ENCODE assay signal across 23 cellular contexts in the genomic region with DNA sequence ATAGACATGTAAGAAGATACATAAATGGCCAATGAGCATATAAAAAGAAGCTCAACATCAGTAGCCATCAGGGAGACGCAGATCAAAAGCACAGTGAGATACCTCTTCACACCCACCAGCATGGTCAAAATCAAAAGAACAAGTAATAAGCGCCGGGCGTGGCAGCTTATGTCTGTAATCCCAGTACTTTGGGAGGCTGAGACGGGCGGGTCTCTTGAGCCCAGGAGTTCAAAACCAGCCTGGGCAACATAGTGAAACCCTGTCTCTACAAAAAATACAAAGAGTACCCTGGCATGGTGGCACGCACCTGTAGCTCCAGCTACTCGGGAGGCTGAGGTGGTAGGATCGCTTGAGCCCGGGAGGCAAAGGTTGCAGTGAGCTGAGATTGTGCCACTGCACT. TPM values are rescaled to one million over a fixed set of nuclear protein-coding genes. Genes with fewer than 3 reads are reported as not detected.
DNase-seq lines count a peak whose midpoint lies in the region; ATAC-seq and TF ChIP-seq lines count a peak whose summit lies in the region.
"Had no signal": no experiment of that assay in that cellular context is flagged by ENCODE, and none has a peak within 500 bp of the region (broad histone marks: within the 10 kb centered on the region; RNA-seq: fewer than 3 reads in every experiment).

No MANE protein-coding gene starts in this region.

- peaks cover 11% of the 10 kb centered on the region for H3K4me1 Mint-ChIP-seq in chondrocyte (ENCODE audit: low read depth)
- H3K4me1 Mint-ChIP-seq in endodermal cell = no peaks in the 10 kb centered on the region
- peaks cover 24% of the 10 kb centered on the region for H3K4me1 Mint-ChIP-seq in type B pancreatic cell (ENCODE audit: unreplicated experiment)
- peaks cover 30% of the 10 kb centered on the region for H3K4me1 Mint-ChIP-seq in mesothelial cell of epicardium
- H3K4me1 Mint-ChIP-seq: CD4-positive, alpha-beta memory T cell had no signal

- intact Hi-C loops in posterior vena cava (cut with DNase I) = loop anchor here in 1 of 2 donors (5.0 kb wide), 1 partner anchor 42 kb away; no protein-coding TSS in a partner anchor

- no peaks in the 10 kb centered on the region for H3K27me3 ChIP-seq in endodermal cell (ENCODE audit: control insufficient read depth, insufficient read depth, low read length, poor library complexity, severe bottlenecking)

- no peaks in the 10 kb centered on the region for H3K36me3 ChIP-seq in endodermal cell (ENCODE audit: control insufficient read depth, insufficient read depth, low read length)
- H3K36me3 ChIP-seq: HAP-1 had no signal

- H3K4me3 Mint-ChIP-seq in chondrocyte (ENCODE audit: unreplicated experiment) (no peak overlapping the region), endodermal cell (no peak overlapping the region), type B pancreatic cell (no peak overlapping the region), mesothelial cell of epicardium (no peak overlapping the region)
- H3K4me3 Mint-ChIP-seq: CD4-positive, alpha-beta memory T cell; HFFc6 had no signal

- H3K4me1 ChIP-seq in endodermal cell (ENCODE audit: control insufficient read depth, insufficient read depth, low read length) = no peaks in the 10 kb centered on the region
- H3K4me1 ChIP-seq: A549, HAP-1 had no signal

- TF ChIP-seq CTCF in chondrocyte (IDR thresholded peaks at IDR 0.05) = no peak
- no peak for TF ChIP-seq CTCF in endodermal cell (conservative IDR thresholded peaks at IDR 0.05)
- no peak for TF ChIP-seq CTCF in type B pancreatic cell (conservative IDR thresholded peaks at IDR 0.05)
- TF ChIP-seq CTCF in mesothelial cell of epicardium (IDR thresholded peaks at IDR 0.05; ENCODE audit: unreplicated experiment) = no peak

- H3K27ac Mint-ChIP-seq in chondrocyte (ENCODE audit: unreplicated experiment) (no peak overlapping the region), endodermal cell (no peak overlapping the region), type B pancreatic cell (no peak overlapping the region), mesothelial cell of epicardium (no peak overlapping the region)
- H3K27ac Mint-ChIP-seq: CD4-positive, alpha-beta memory T cell; HFFc6 had no signal

- H3K9me3 Mint-ChIP-seq in chondrocyte (ENCODE audit: low read depth) (no peaks in the 10 kb centered on the region), endodermal cell (no peaks in the 10 kb centered on the region), type B pancreatic cell (no peaks in the 10 kb centered on the region), mesothelial cell of epicardium (no peaks in the 10 kb centered on the region)
- H3K9me3 Mint-ChIP-seq: HFFc6 had no signal

- no peaks in the 10 kb centered on the region for H3K36me3 Mint-ChIP-seq in chondrocyte (ENCODE audit: low read depth)
- H3K36me3 Mint-ChIP-seq in endodermal cell (ENCODE audit: low read depth) = no peaks in the 10 kb centered on the region
- no peaks in the 10 kb centered on the region for H3K36me3 Mint-ChIP-seq in type B pancreatic cell
- H3K36me3 Mint-ChIP-seq in mesothelial cell of epicardium = no peaks in the 10 kb centered on the region
- H3K36me3 Mint-ChIP-seq: CD4-positive, alpha-beta memory T cell had no signal

- no peaks in the 10 kb centered on the region for H3K9me3 ChIP-seq in endodermal cell (ENCODE audit: control insufficient read depth, low read length)
- H3K9me3 ChIP-seq: A549, HAP-1 had no signal

- no peak overlapping the region for H3K27ac ChIP-seq in endodermal cell (ENCODE audit: low read depth, low read length)
- H3K27ac ChIP-seq: A549 had no signal

- no peak for ATAC-seq in GM19328 (IDR thresholded peaks at IDR 0.05; ENCODE audit: unreplicated experiment)
- ATAC-seq: A549 had no signal

- DNase-seq in chondrocyte (ENCODE audit: low spot score) = peak; percentile 34
- DNase-seq in endodermal cell = peak; percentile 38
- DNase-seq in posterior vena cava (ENCODE audit: low spot score) = peak; percentile 55
- DNase-seq in type B pancreatic cell (ENCODE audit: extremely low spot score, unreplicated experiment) = peak; percentile 20
- DNase-seq in iPS-NIHi7 (ENCODE audit: extremely low spot score) = no peak
- DNase-seq in mesothelial cell of epicardium (ENCODE audit: low spot score in 2 of 2, unreplicated experiment in 2 of 2) = no peak
- DNase-seq: 8988T; ACHN; C1 segment of cervical spinal cord; Calu3; CD4-positive, alpha-beta memory T cell; COR-L47; DMS53; DMS79 treated with DMSO at 0.1 percent for 48 hours; GF-D8; GOT3; HFFc6 had no signal

- 88 to 96% methylated on average over 8 to 10 of the region's 10 CpGs for WGBS in endodermal cell (ENCODE audit: insufficient coverage in 1 of 2, insufficient read length in 1 of 2), 2 experiments

- H3K4me3 ChIP-seq in endodermal cell (ENCODE audit: low read length) = no peak overlapping the region
- H3K4me3 ChIP-seq: A549, HAP-1 had no signal

- H3K9ac ChIP-seq in endodermal cell (ENCODE audit: extremely low read depth, low read length, poor library complexity, severe bottlenecking) = no peak overlapping the region

- H3K27me3 Mint-ChIP-seq in chondrocyte (ENCODE audit: low read depth) = peaks cover 52% of the 10 kb centered on the region
- H3K27me3 Mint-ChIP-seq in endodermal cell (ENCODE audit: insufficient read depth) = peaks cover 6% of the 10 kb centered on the region
- peaks cover 14% of the 10 kb centered on the region for H3K27me3 Mint-ChIP-seq in type B pancreatic cell
- H3K27me3 Mint-ChIP-seq in mesothelial cell of epicardium (ENCODE audit: low read depth) = no peaks in the 10 kb centered on the region

RNA-seq across cellular contexts. Expression of gene CIB4, which starts 4.6 kb away (rescaled TPM):
- total RNA-seq in chondrocyte (not detected in 3 replicates), endodermal cell (not detected), posterior vena cava (not detected), type B pancreatic cell (ENCODE audit: low replicate concordance) (not detected in 2 replicates), mesothelial cell of epicardium (not detected in 3 replicates)
- not detected for polyA plus RNA-seq in endodermal cell (2013, experiment 1 of 2)
- polyA plus RNA-seq in endodermal cell (2013, experiment 2 of 2) = not detected
- total RNA-seq: Calu3; CD4-positive, alpha-beta memory T cell; Daoy; G401; HFFc6 had no signal
- polyA plus RNA-seq: BJ; CD4-positive, alpha-beta memory T cell had no signal

RNA-seq across cellular contexts. Expression of gene KCNK3, which starts 46.7 kb away (rescaled TPM):
- total RNA-seq in chondrocyte (0.77 to 2.9 TPM (median 2.8 TPM) in 3 replicates), endodermal cell (not detected), posterior vena cava (10 to 100 TPM; 13.1 to 24.4 TPM), type B pancreatic cell (ENCODE audit: low replicate concordance) (2.7 and 7.7 TPM in 2 replicates), mesothelial cell of epicardium (6.3 to 6.9 TPM (median 6.6 TPM) in 3 replicates)
- polyA plus RNA-seq in endodermal cell (2013, experiment 1 of 2) = 1.9 TPM
- 1.7 TPM for polyA plus RNA-seq in endodermal cell (2013, experiment 2 of 2)
- total RNA-seq: Calu3; CD4-positive, alpha-beta memory T cell; G401; HFFc6 had no signal
- polyA plus RNA-seq: CD4-positive, alpha-beta memory T cell had no signal

Comparison
In these comparisons a context has a peak if more than half of its experiments do, and no peak if none do; other contexts are left out.
1. DNase-seq: peak in chondrocyte (single experiment), endodermal cell (single experiment), posterior vena cava (single experiment) and type B pancreatic cell (single experiment); none in iPS-NIHi7 (single experiment) and mesothelial cell of epicardium (0 of 2).